22 cellular contexts compared by ENCODE assay signal in the genomic region with DNA sequence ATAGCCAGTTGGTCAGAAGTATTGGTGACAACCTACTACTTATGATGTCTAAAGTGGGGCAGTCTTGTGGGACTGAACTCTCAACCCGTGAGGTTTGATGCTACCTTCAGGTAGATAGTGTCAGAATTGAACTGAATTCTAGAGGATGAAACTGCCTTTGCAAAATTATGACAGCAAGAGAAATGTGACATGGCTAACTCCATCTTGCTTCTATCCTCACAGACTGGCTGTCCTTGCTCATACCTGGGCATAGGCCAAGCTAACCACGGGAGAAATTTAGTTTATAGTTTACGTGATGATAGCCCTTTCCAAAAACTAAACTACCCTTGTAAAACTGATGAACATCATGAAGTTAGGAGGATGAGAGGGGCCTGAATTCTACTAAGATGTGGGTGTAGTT.
"Had no signal": no experiment of that assay in that cellular context is flagged by ENCODE, and none has a peak within 500 bp of the region (broad histone marks: within the 10 kb centered on the region; RNA-seq: fewer than 3 reads in every experiment).

No MANE protein-coding gene starts in this region.

- DNase-seq: dermis blood vessel endothelial cell; dorsolateral prefrontal cortex; effector CD4-positive, alpha-beta T cell; effector memory CD4-positive, alpha-beta T cell; foreskin keratinocyte; glutamatergic neuron; head of caudate nucleus; heart right ventricle; hippocampal formation; left cardiac atrium; left lung; left ventricle myocardium superior; lower lobe of right lung; mesenchymal stem cell; midbrain had no signal

- H3K27me3 ChIP-seq: dorsolateral prefrontal cortex, esophagus muscularis mucosa, foreskin keratinocyte, heart right ventricle, left lung had no signal

- H3K4me3 ChIP-seq: coronary artery, dorsolateral prefrontal cortex, esophagus muscularis mucosa, heart right ventricle, left lung, lower lobe of right lung had no signal

- H3K36me3 ChIP-seq: esophagus muscularis mucosa, heart right ventricle, left lung, lower lobe of right lung had no signal

- ATAC-seq: foreskin keratinocyte, heart right ventricle, left cardiac atrium, left lung, left ventricle myocardium superior, lower lobe of right lung had no signal

- H3K4me1 ChIP-seq: esophagus muscularis mucosa, foreskin keratinocyte, heart right ventricle, lower lobe of right lung had no signal

- H3K27ac ChIP-seq: coronary artery, dorsolateral prefrontal cortex, esophagus muscularis mucosa, foreskin keratinocyte, heart right ventricle, left lung, lower lobe of right lung had no signal

- FAIRE-seq: colon, endothelial cell of umbilical vein, frontal cortex, islet of Langerhans, keratinocyte had no signal

- H3K9me3 ChIP-seq: lower lobe of right lung had no signal
